In genomic region chr4:88523325-88524129, GRCh38 we compare ENCODE assay signal across 1 cellular context.
TF ChIP-seq lines count a peak whose summit lies in the region.

TSS of gene PYURF (minus strand) at chr4:88523776. CDS start at chr4:88523700, 76 bp downstream.

TF ChIP-seq in GM23338, 12 proteins besides CTCF, POLR2A, EP300 and RAD21 (continued from another document):
- TF ChIP-seq ZNF462 (CRISPR knock-in tag; IDR thresholded peaks at IDR 0.05) (no peak), JUNB (IDR thresholded peaks at IDR 0.05; ENCODE audit: unreplicated experiment) (no peak), ZNF331 (CRISPR knock-in tag; IDR thresholded peaks at IDR 0.05; ENCODE audit: low read depth) (no peak), ZNF114 (CRISPR knock-in tag; IDR thresholded peaks at IDR 0.05) (no peak), CREB1 (CRISPR knock-in tag; IDR thresholded peaks at IDR 0.05; ENCODE audit: low read depth) (0 out of 2 replicates have a peak, but pooled peaks have one; percentile 47), POLR2AphosphoS5 (IDR thresholded peaks at IDR 0.05; ENCODE audit: low read depth) (peak; percentile 98), ETS1 (IDR thresholded peaks at IDR 0.05) (peak; percentile 54; the same call in 1 of the 2 replicates), REST (IDR thresholded peaks at IDR 0.05; ENCODE audit: unreplicated experiment) (no peak), EZH2 (IDR thresholded peaks at IDR 0.05; ENCODE audit: low read depth, unreplicated experiment) (no peak)
